Comparison of ENCODE assay signal across 19 cellular contexts in genomic region chr6:166573456-166574216, GRCh38.
"Had no signal": no experiment of that assay in that cellular context is flagged by ENCODE, and none has a peak within 500 bp of the region (broad histone marks: within the 10 kb centered on the region; RNA-seq: fewer than 3 reads in every experiment).

No MANE protein-coding gene starts in this region.

- FAIRE-seq: endometrium, kidney had no signal

- H3K4me2 ChIP-seq: smooth muscle cell had no signal

- DNase-seq: activated CD4-positive, alpha-beta T cell treated with anti-CD3 and anti-CD28 coated beads, Interleukin-2, amount 50 U/mL, for 48 hours; activated effector memory CD4-positive, alpha-beta T cell treated with anti-CD3 and anti-CD28 coated beads, Interleukin-2, amount 50 U/mL, for 16 hours; activated T-cell treated with anti-CD3 and anti-CD28 coated beads, Interleukin-2, amount 50 U/mL, for 48 hours; adrenal gland; kidney; left ventricle myocardium inferior; natural killer cell; occipital lobe; psoas muscle; T-cell; T1000 had no signal

- ATAC-seq: psoas muscle, T-cell had no signal

- H3K4me3 ChIP-seq: adrenal gland, cardiac muscle cell, left ventricle myocardium inferior, psoas muscle, right lobe of liver, smooth muscle cell, suprapubic skin had no signal

- H3K36me3 ChIP-seq: adrenal gland, cardiac muscle cell, right lobe of liver, suprapubic skin had no signal

- H3K27me3 ChIP-seq: adrenal gland, cardiac muscle cell, right lobe of liver, suprapubic skin had no signal

- H3K27ac ChIP-seq: adrenal gland, cardiac muscle cell, right lobe of liver, suprapubic skin had no signal

- H3K4me3 Mint-ChIP-seq: activated naive CD4-positive, alpha-beta T cell treated with anti-CD3 and anti-CD28 coated beads, Interleukin-2, amount 50 U/mL, for 24 hours; memory B cell; natural killer cell; stimulated activated naive CD8-positive, alpha-beta T cell treated with anti-CD3 and anti-CD28 coated beads, Interleukin-15, Interleukin-2, amounts not matched to agents 100 ng/mL and 50 ng/mL, for 24 hours; T-cell had no signal

- H3K27ac Mint-ChIP-seq: memory B cell; stimulated activated naive CD8-positive, alpha-beta T cell treated with anti-CD3 and anti-CD28 coated beads, Interleukin-15, Interleukin-2, amounts not matched to agents 100 ng/mL and 50 ng/mL, for 24 hours; T-cell had no signal

- H3K4me1 ChIP-seq: adrenal gland, right lobe of liver had no signal

- H3K9me3 ChIP-seq: adrenal gland, psoas muscle, right lobe of liver, suprapubic skin had no signal

- H3K4me1 Mint-ChIP-seq: activated naive CD4-positive, alpha-beta T cell treated with anti-CD3 and anti-CD28 coated beads, Interleukin-2, amount 50 U/mL, for 24 hours; memory B cell; T-cell had no signal

- H3K36me3 Mint-ChIP-seq: natural killer cell had no signal

- H3K27me3 Mint-ChIP-seq: activated naive CD4-positive, alpha-beta T cell treated with anti-CD3 and anti-CD28 coated beads, Interleukin-2, amount 50 U/mL, for 24 hours; memory B cell; stimulated activated naive CD8-positive, alpha-beta T cell treated with anti-CD3 and anti-CD28 coated beads, Interleukin-15, Interleukin-2, amounts not matched to agents 100 ng/mL and 50 ng/mL, for 24 hours; T-cell had no signal
